In genomic region chr3:134378384-134378783, GRCh38 we compare ENCODE assay signal across 9 cellular contexts. TPM values are rescaled to one million over a fixed set of nuclear protein-coding genes. Genes with fewer than 3 reads are reported as not detected.
DNase-seq lines count a peak whose midpoint lies in the region; ATAC-seq, FAIRE-seq and TF ChIP-seq lines count a peak whose summit lies in the region.
"Had no signal": no experiment of that assay in that cellular context is flagged by ENCODE, and none has a peak within 500 bp of the region (broad histone marks: within the 10 kb centered on the region; RNA-seq: fewer than 3 reads in every experiment).

No MANE protein-coding gene starts in this region.

- no peak overlapping the region for H3K4me3 ChIP-seq in HAP-1
- no peak overlapping the region for H3K4me3 ChIP-seq in keratinocyte (ENCODE audit: control insufficient read depth in 2 of 3, extremely low read depth in 1 of 3, insufficient read depth in 2 of 3, low read depth in 1 of 3, low read length in 3 of 3)
- H3K4me3 ChIP-seq in upper lobe of right lung = no peak overlapping the region
- H3K4me3 ChIP-seq in coronary artery = no peak overlapping the region

- peaks cover 10% of the 10 kb centered on the region for H3K79me2 ChIP-seq in keratinocyte (ENCODE audit: control insufficient read depth, insufficient read depth, low read length)

- H2AFZ ChIP-seq in keratinocyte (ENCODE audit: control insufficient read depth, low read length) = no peak overlapping the region

- in situ Hi-C loops in HAP-1 (cut with MboI; ENCODE audit: low sequenced_read_pairs) = no loop called here

- H3K36me3 Mint-ChIP-seq in activated naive CD8-positive, alpha-beta T cell treated with anti-CD3 and anti-CD28 coated beads for 36 hours = no peaks in the 10 kb centered on the region

- H3K9ac ChIP-seq in keratinocyte (ENCODE audit: control insufficient read depth, extremely low read depth, insufficient read depth, low read length) = no peak overlapping the region

- TF ChIP-seq CTCF in 22Rv1 (IDR thresholded peaks at IDR 0.05) = peak; percentile 57
- peak in 2 of 3 experiments; percentile 21 to 42 for TF ChIP-seq CTCF in keratinocyte (optimal IDR thresholded peaks at IDR 0.05 in 1 of 3, IDR thresholded peaks at IDR 0.05 in 1 of 3, conservative IDR thresholded peaks at IDR 0.05 in 1 of 3; ENCODE audit: extremely low read depth in 1 of 3, insufficient read depth in 2 of 3, low read length in 3 of 3)
- peak; percentile 57 for TF ChIP-seq CTCF in upper lobe of right lung (IDR thresholded peaks at IDR 0.05)
- TF ChIP-seq CTCF in coronary artery (IDR thresholded peaks at IDR 0.05) = no peak

- FAIRE-seq in keratinocyte (lab: Jason Lieb, UNC) = no peak

- H3K36me3 ChIP-seq in HAP-1 (replicated peaks) (peaks cover 5% of the 10 kb centered on the region), keratinocyte (ENCODE audit: control insufficient read depth in 2 of 2, extremely low read depth in 1 of 2, insufficient read depth in 2 of 2, low read length in 2 of 2) (peaks cover 0 to 2% of the 10 kb centered on the region in 2 experiments), upper lobe of right lung (no peaks in the 10 kb centered on the region)

- no peaks in the 10 kb centered on the region for H3K9me1 ChIP-seq in keratinocyte (ENCODE audit: control insufficient read depth, extremely low read depth, insufficient read depth, low read length)

- H3K27me3 ChIP-seq in HAP-1 (ENCODE audit: low read depth) (no peaks in the 10 kb centered on the region), keratinocyte (ENCODE audit: control insufficient read depth, extremely low read depth, insufficient read depth, low read length) (no peaks in the 10 kb centered on the region), upper lobe of right lung (no peaks in the 10 kb centered on the region)

- intact Hi-C loops in upper lobe of right lung (cut with DNase I) = loop anchor here (10.0 kb wide), 1 partner anchor 86 kb away; no protein-coding TSS in a partner anchor

- H3K4me1 ChIP-seq in HAP-1 (peaks cover 9% of the 10 kb centered on the region), keratinocyte (ENCODE audit: control insufficient read depth, extremely low read depth, insufficient read depth, low read length) (peaks cover 63% of the 10 kb centered on the region), upper lobe of right lung (peaks cover 22% of the 10 kb centered on the region)

- no peak overlapping the region for H3K4me3 Mint-ChIP-seq in activated naive CD8-positive, alpha-beta T cell treated with anti-CD3 and anti-CD28 coated beads for 36 hours

- H3K27ac ChIP-seq in 22Rv1 (no peak overlapping the region), keratinocyte (ENCODE audit: control insufficient read depth, insufficient read depth, low read length) (peak overlapping the region; percentile 3), upper lobe of right lung (peak overlapping the region; percentile 24), coronary artery (no peak overlapping the region)

- no peak overlapping the region for H3K4me2 ChIP-seq in keratinocyte (ENCODE audit: control insufficient read depth, extremely low read depth, insufficient read depth, low read depth, low read length)

- peaks cover 59% of the 10 kb centered on the region for H3K27me3 Mint-ChIP-seq in activated naive CD8-positive, alpha-beta T cell treated with anti-CD3 and anti-CD28 coated beads for 36 hours

- dilution Hi-C loops in keratinocyte (cut with MboI; ENCODE audit: extremely low pct_ligation_motif_present, low sequenced_read_pairs) = no loop called here

- no peak overlapping the region for H3K27ac Mint-ChIP-seq in activated naive CD8-positive, alpha-beta T cell treated with anti-CD3 and anti-CD28 coated beads for 36 hours
- H3K27ac Mint-ChIP-seq: nephron had no signal

- DNase-seq in HAP-1 (ENCODE audit: low spot score in 2 of 2) (peak; percentile 24 to 68), keratinocyte (ENCODE audit: low read depth, low spot score) (no peak), upper lobe of right lung (peak; percentile 80), coronary artery (ENCODE audit: low spot score) (no peak), NCI-H226 (no peak)
- DNase-seq in activated naive CD8-positive, alpha-beta T cell treated with anti-CD3 and anti-CD28 coated beads for 36 hours = peak; percentile 20

- ATAC-seq in upper lobe of right lung (peak; percentile 58), GM18870 (IDR thresholded peaks at IDR 0.05; ENCODE audit: unreplicated experiment) (no peak)

- no peaks in the 10 kb centered on the region for H4K20me1 ChIP-seq in keratinocyte (ENCODE audit: control insufficient read depth, extremely low read depth, insufficient read depth, low read length)

- H3K9me3 ChIP-seq in HAP-1 (no peaks in the 10 kb centered on the region), keratinocyte (ENCODE audit: control insufficient read depth, low read depth, low read length) (no peaks in the 10 kb centered on the region), upper lobe of right lung (no peaks in the 10 kb centered on the region)

- peaks cover 14% of the 10 kb centered on the region for H3K4me1 Mint-ChIP-seq in activated naive CD8-positive, alpha-beta T cell treated with anti-CD3 and anti-CD28 coated beads for 36 hours

- no peaks in the 10 kb centered on the region for H3K9me3 Mint-ChIP-seq in activated naive CD8-positive, alpha-beta T cell treated with anti-CD3 and anti-CD28 coated beads for 36 hours
- H3K9me3 Mint-ChIP-seq: nephron had no signal

RNA-seq across cellular contexts. Expression of gene AMOTL2, which starts 4.1 kb away (rescaled TPM):
- total RNA-seq in activated naive CD8-positive, alpha-beta T cell treated with anti-CD3 and anti-CD28 coated beads for 36 hours = not detected
- polyA plus RNA-seq in keratinocyte = 39.8 to 57.2 TPM (median 45.6 TPM) in 3 replicates
- 52.7 TPM for polyA plus RNA-seq in keratinocyte (2011; ENCODE audit: low read depth)
- 30.8 and 32.5 TPM in 2 replicates for polyA plus RNA-seq in keratinocyte (2011; cell fraction: cytosol; rRNA removed)
- 88.6 and 88.9 TPM in 2 replicates for polyA plus RNA-seq in keratinocyte (2011; cell fraction: nucleus; rRNA removed)
- polyA plus RNA-seq in keratinocyte (2012; ENCODE audit: low replicate concordance) = 44.4 and 81.4 TPM in 2 replicates
- polyA minus RNA-seq in keratinocyte = 49.8 to 105 TPM (median 62.0 TPM) in 3 replicates
- 64.5 TPM for polyA minus RNA-seq in keratinocyte (2011; cell fraction: cytosol; rRNA and poly(A)+ RNA removed)
- polyA minus RNA-seq in keratinocyte (2011; cell fraction: nucleus; rRNA and poly(A)+ RNA removed) = 82.0 and 84.4 TPM in 2 replicates
- total RNA-seq in upper lobe of right lung = 119 TPM

Comparison
In these comparisons a context has a peak if more than half of its experiments do, and no peak if none do; other contexts are left out.
1. H3K27ac ChIP-seq: peak in keratinocyte (single experiment) and upper lobe of right lung (single experiment); none in 22Rv1 (single experiment) and coronary artery (0 of 2).
2. DNase-seq: peak in HAP-1 (2 of 2), activated naive CD8-positive, alpha-beta T cell treated with anti-CD3 and anti-CD28 coated beads for 36 hours (single experiment) and upper lobe of right lung (single experiment); none in keratinocyte (single experiment), coronary artery (single experiment) and NCI-H226 (single experiment).
3. RNA of gene AMOTL2, which starts 4.1 kb away (total RNA-seq): 119 TPM in upper lobe of right lung (single experiment); not detected in activated naive CD8-positive, alpha-beta T cell treated with anti-CD3 and anti-CD28 coated beads for 36 hours; every median in the first group is over 100 times any median in the second.